Comparison of ENCODE assay signal across 15 cellular contexts in the genomic region with DNA sequence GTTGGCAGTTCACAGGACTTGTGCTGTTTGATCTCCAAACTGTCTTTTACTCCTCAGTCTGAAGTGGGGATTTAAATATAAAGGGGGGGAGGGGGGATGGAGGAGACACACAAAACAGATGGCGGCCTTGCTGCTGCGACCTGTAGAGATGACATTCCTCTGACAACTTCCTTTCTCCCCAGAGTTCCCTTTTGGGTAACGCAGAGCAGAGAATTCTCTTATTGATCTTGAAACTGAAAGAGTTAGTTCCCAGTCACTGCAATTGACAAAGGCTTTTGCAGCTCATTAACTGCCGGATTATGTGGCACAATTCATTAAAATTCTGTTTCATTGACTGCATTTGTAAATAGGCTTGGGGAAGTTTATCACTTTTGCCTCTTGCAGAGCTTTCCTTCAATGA.
DNase-seq lines count a peak whose midpoint lies in the region; TF ChIP-seq lines count a peak whose summit lies in the region.
"Had no signal": no experiment of that assay in that cellular context is flagged by ENCODE, and none has a peak within 500 bp of the region (broad histone marks: within the 10 kb centered on the region; RNA-seq: fewer than 3 reads in every experiment).

No MANE protein-coding gene starts in this region.

- H3K36me3 ChIP-seq in BLaER1 treated with 17β-estradiol and CSF1 and Interleukin-3, amounts not matched to agents 10 nM and 100 nM = no peaks in the 10 kb centered on the region
- H3K36me3 ChIP-seq in Karpas-422 (ENCODE audit: insufficient read depth, low read length) (no peaks in the 10 kb centered on the region), esophagus muscularis mucosa (no peaks in the 10 kb centered on the region)
- H3K36me3 ChIP-seq: SJSA1 had no signal

- H3K9me3 Mint-ChIP-seq in neural crest cell (peaks cover 2% of the 10 kb centered on the region), osteocyte (ENCODE audit: unreplicated experiment) (no peaks in the 10 kb centered on the region)

- no peak for TF ChIP-seq EP300 in esophagus muscularis mucosa (IDR thresholded peaks at IDR 0.05)

- H3K9me3 ChIP-seq in BLaER1 treated with 17β-estradiol and CSF1 and Interleukin-3, amounts not matched to agents 10 nM and 100 nM (replicated peaks in 1 of 11) = peaks cover 0 to 13% (median 4%) of the 10 kb centered on the region in 11 experiments; a peak in 15 of 22 replicates
- no peaks in the 10 kb centered on the region for H3K9me3 ChIP-seq in Karpas-422 (ENCODE audit: low read length)
- peaks cover 0 to 4% (median 0%) of the 10 kb centered on the region in 4 donors for H3K9me3 ChIP-seq in esophagus muscularis mucosa
- H3K9me3 ChIP-seq: SJSA1 had no signal

- H3K4me1 ChIP-seq in BLaER1 treated with 17β-estradiol and CSF1 and Interleukin-3, amounts not matched to agents 10 nM and 100 nM = peaks cover 35 to 46% (median 46%) of the 10 kb centered on the region in 10 experiments
- H3K4me1 ChIP-seq in Karpas-422 (ENCODE audit: low read length) = peaks cover 39% of the 10 kb centered on the region
- no peaks in the 10 kb centered on the region for H3K4me1 ChIP-seq in esophagus muscularis mucosa
- H3K4me1 ChIP-seq: Caco-2, SJSA1 had no signal

- H3K27me3 ChIP-seq in BLaER1 treated with 17β-estradiol and CSF1 and Interleukin-3, amounts not matched to agents 10 nM and 100 nM = no peaks in the 10 kb centered on the region
- H3K27me3 ChIP-seq in Karpas-422 (ENCODE audit: low read length) (peaks cover 2% of the 10 kb centered on the region; the same call in 1 of the 2 replicates), esophagus muscularis mucosa (no peaks in the 10 kb centered on the region)
- H3K27me3 ChIP-seq: SJSA1 had no signal

- no peak overlapping the region for H3K27ac ChIP-seq in BLaER1 treated with 17β-estradiol and CSF1 and Interleukin-3, amounts not matched to agents 10 nM and 100 nM
- no peak overlapping the region for H3K27ac ChIP-seq in Karpas-422 (ENCODE audit: low read length)
- no peak overlapping the region for H3K27ac ChIP-seq in esophagus muscularis mucosa (replicated peaks in 1 of 4)
- H3K27ac ChIP-seq: SJSA1 had no signal

- H3K4me3 Mint-ChIP-seq in neural crest cell (peak overlapping the region; percentile 49), osteocyte (ENCODE audit: unreplicated experiment) (no peak overlapping the region)

- TF ChIP-seq CTCF in neural crest cell (conservative IDR thresholded peaks at IDR 0.05) (no peak), osteocyte (IDR thresholded peaks at IDR 0.05) (no peak), esophagus muscularis mucosa (IDR thresholded peaks at IDR 0.05) (no peak)

- H4K20me1 ChIP-seq in BLaER1 treated with 17β-estradiol and CSF1 and Interleukin-3, amounts not matched to agents 10 nM and 100 nM = no peaks in the 10 kb centered on the region
- H4K20me1 ChIP-seq in Karpas-422 (ENCODE audit: insufficient read depth, low read depth, low read length) = peaks cover 2% of the 10 kb centered on the region; the same call in 1 of the 2 replicates

- H3K4me3 ChIP-seq in BLaER1 treated with 17β-estradiol and CSF1 and Interleukin-3, amounts not matched to agents 10 nM and 100 nM = no peak overlapping the region
- no peak overlapping the region for H3K4me3 ChIP-seq in Karpas-422 (ENCODE audit: low read length)
- H3K4me3 ChIP-seq in esophagus muscularis mucosa = no peak overlapping the region
- H3K4me3 ChIP-seq: SJSA1 had no signal

- H3K4me1 Mint-ChIP-seq in neural crest cell (peaks cover 28% of the 10 kb centered on the region), osteocyte (ENCODE audit: unreplicated experiment) (no peaks in the 10 kb centered on the region)

- no peak overlapping the region for H2AFZ ChIP-seq in Karpas-422 (ENCODE audit: low read length)

- H3K36me3 Mint-ChIP-seq in neural crest cell (ENCODE audit: low read depth) (no peaks in the 10 kb centered on the region), osteocyte (ENCODE audit: unreplicated experiment) (no peaks in the 10 kb centered on the region)

- no peaks in the 10 kb centered on the region for H3K27me3 Mint-ChIP-seq in neural crest cell (ENCODE audit: low read depth)
- no peaks in the 10 kb centered on the region for H3K27me3 Mint-ChIP-seq in osteocyte (ENCODE audit: unreplicated experiment)

- H3K9me2 ChIP-seq in Karpas-422 (replicated peaks; ENCODE audit: insufficient read depth, low read length) = no peaks in the 10 kb centered on the region

- intact Hi-C loops in esophagus muscularis mucosa (cut with DNase I) = no loop called here

- TF ChIP-seq POLR2A in esophagus muscularis mucosa (IDR thresholded peaks at IDR 0.05; ENCODE audit: low read depth) = no peak

- no peak for DNase-seq in Karpas-422
- peak; percentile 80 for DNase-seq in NCI-H82 treated with DMSO at 0.1 percent for 48 hours (lab: John Stamatoyannopoulos, UW; ENCODE audit: unreplicated experiment)
- no peak for DNase-seq in neural crest cell (ENCODE audit: low read depth, low spot score)
- DNase-seq in osteocyte (ENCODE audit: extremely low spot score, unreplicated experiment) = no peak
- DNase-seq in stimulated activated CD4-positive, alpha-beta T cell treated with anti-CD3 and anti-CD28 coated beads, Interleukin-15, amount 100 ng/mL, for 24 hours = no peak
- no peak for DNase-seq in ureter (ENCODE audit: low spot score)
- DNase-seq in esophagus muscularis mucosa (ENCODE audit: extremely low spot score) = no peak
- DNase-seq: Caco-2, NCI-H1092, NCI-H1694 treated with DMSO at 0.1 percent for 48 hours, NCI-H2171 treated with DMSO at 0.1 percent for 48 hours, OCI-M1, RPMI8226 had no signal

- H3K27ac Mint-ChIP-seq in neural crest cell (ENCODE audit: unreplicated experiment) (peak overlapping the region; percentile 58), osteocyte (ENCODE audit: unreplicated experiment) (no peak overlapping the region)

- peak overlapping the region; percentile 26 to 82 (median 71) for H3K4me2 ChIP-seq in BLaER1 treated with 17β-estradiol and CSF1 and Interleukin-3, amounts not matched to agents 10 nM and 100 nM
- peak overlapping the region; percentile 21 for H3K4me2 ChIP-seq in Karpas-422 (ENCODE audit: low read depth, low read length, poor library complexity, severe bottlenecking)

- H3K9ac ChIP-seq in BLaER1 treated with 17β-estradiol and CSF1 and Interleukin-3, amounts not matched to agents 10 nM and 100 nM = no peak overlapping the region
- H3K9ac ChIP-seq in Karpas-422 (ENCODE audit: low read length) = no peak overlapping the region

- no peaks in the 10 kb centered on the region for H3K79me2 ChIP-seq in Karpas-422 (ENCODE audit: low read length)

- 67% methylated on average over 4 of the region's 4 CpGs for WGBS in esophagus muscularis mucosa
